17 cellular contexts compared by ENCODE assay signal in the genomic region with DNA sequence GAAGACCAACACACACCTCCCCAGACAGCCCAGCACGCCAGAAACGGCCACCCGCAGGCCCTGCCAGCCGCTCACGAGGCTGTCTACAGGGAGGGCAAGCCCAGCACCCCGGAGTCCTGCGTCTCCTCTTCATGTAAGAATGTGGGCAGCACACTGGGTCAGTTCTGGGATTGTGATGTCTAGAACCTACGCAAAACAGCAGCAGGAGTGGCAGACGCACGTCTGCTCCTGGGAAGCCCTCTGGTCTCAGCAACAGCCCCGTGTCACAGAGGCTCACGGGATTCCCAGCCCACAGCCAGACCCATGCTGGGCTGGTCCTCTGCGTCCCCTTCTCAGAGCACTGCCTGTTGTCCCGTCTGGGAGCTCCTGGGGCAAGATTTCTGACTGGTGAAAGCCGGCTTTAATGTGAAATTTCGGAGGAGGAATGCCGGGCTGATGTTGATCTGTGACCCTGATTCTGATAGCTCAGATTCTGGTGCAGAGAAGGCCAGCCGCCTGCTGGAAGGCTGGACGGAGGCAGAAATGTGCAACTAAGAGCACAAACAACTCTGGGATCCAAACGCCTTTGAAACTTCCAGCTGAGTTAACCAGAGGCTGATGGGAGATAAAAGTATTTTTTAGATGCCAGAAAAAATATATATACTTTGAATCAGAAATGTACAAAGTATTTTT. TPM values are rescaled to one million over a fixed set of nuclear protein-coding genes. Genes with fewer than 3 reads are reported as not detected.
DNase-seq lines count a peak whose midpoint lies in the region; ATAC-seq, FAIRE-seq and TF ChIP-seq lines count a peak whose summit lies in the region.
"Had no signal": no experiment of that assay in that cellular context is flagged by ENCODE, and none has a peak within 500 bp of the region (broad histone marks: within the 10 kb centered on the region; RNA-seq: fewer than 3 reads in every experiment).

No MANE protein-coding gene starts in this region.

- H3K4me2 ChIP-seq in astrocyte (ENCODE audit: low read length) = no peak overlapping the region
- H3K4me2 ChIP-seq in neuronal stem cell (ENCODE audit: insufficient read depth, low read length, poor library complexity, severe bottlenecking) = no peak overlapping the region
- H3K4me2 ChIP-seq: smooth muscle cell had no signal

- no peak overlapping the region for H3K18ac ChIP-seq in neuronal stem cell (ENCODE audit: low read length)

- H3K79me1 ChIP-seq in neuronal stem cell (ENCODE audit: low read depth, low read length) = no peaks in the 10 kb centered on the region

- H2AK5ac ChIP-seq in neuronal stem cell (ENCODE audit: low read depth, low read length) = no peak overlapping the region

- H2BK120ac ChIP-seq in neuronal stem cell (ENCODE audit: low read depth, low read length) = no peak overlapping the region

- no peak for FAIRE-seq in astrocyte (lab: Jason Lieb, UNC)
- FAIRE-seq: H54 had no signal

- H3K27ac ChIP-seq in astrocyte (ENCODE audit: low read depth, low read length) = no peak overlapping the region
- H3K27ac ChIP-seq in heart right ventricle = peak overlapping the region in 7 of 10 donors; percentile 12 to 74 (median 57)
- no peak overlapping the region for H3K27ac ChIP-seq in neuronal stem cell (replicated peaks; ENCODE audit: low read length)
- no peak overlapping the region for H3K27ac ChIP-seq in aorta (ENCODE audit: low read depth in 1 of 2, low read length in 2 of 2)
- H3K27ac ChIP-seq: WERI-Rb-1 had no signal

- H3K36me3 Mint-ChIP-seq in astrocyte (ENCODE audit: low read depth, unreplicated experiment) = peaks cover 4% of the 10 kb centered on the region
- H3K36me3 Mint-ChIP-seq: CD4-positive, CD25-positive, alpha-beta regulatory T cell had no signal

- H3K36me3 ChIP-seq in astrocyte (ENCODE audit: insufficient read depth, low read length) (no peaks in the 10 kb centered on the region), heart right ventricle (no peaks in the 10 kb centered on the region), neuronal stem cell (replicated peaks in 1 of 2; ENCODE audit: control insufficient read depth in 2 of 2, insufficient read depth in 2 of 2, low read length in 2 of 2) (peaks cover 2% of the 10 kb centered on the region in 2 donors), aorta (ENCODE audit: control insufficient read depth in 1 of 2, insufficient read depth in 2 of 2, low read length in 1 of 2) (no peaks in the 10 kb centered on the region)
- H3K36me3 ChIP-seq: WERI-Rb-1 had no signal

- H4K91ac ChIP-seq in neuronal stem cell (ENCODE audit: low read depth, low read length, poor library complexity) = no peak overlapping the region

- intact Hi-C loops in heart right ventricle (cut with DNase I) (no loop called here), aorta (cut with DNase I) (no loop called here)

- H2AFZ ChIP-seq in astrocyte (ENCODE audit: low read depth, low read length) (no peak overlapping the region), neuronal stem cell (ENCODE audit: low read length) (no peak overlapping the region)

- H2BK5ac ChIP-seq in neuronal stem cell (ENCODE audit: low read length) = no peak overlapping the region

- H3K14ac ChIP-seq in neuronal stem cell (ENCODE audit: low read length) = peak overlapping the region; percentile 25

- no peak overlapping the region for H3K4me3 Mint-ChIP-seq in astrocyte (ENCODE audit: unreplicated experiment)
- H3K4me3 Mint-ChIP-seq: activated naive CD4-positive, alpha-beta T cell treated with anti-CD3 and anti-CD28 coated beads for 36 hours; CD4-positive, CD25-positive, alpha-beta regulatory T cell; central memory CD8-positive, alpha-beta T cell had no signal

- no peak for DNase-seq in astrocyte (ENCODE audit: low read depth)
- no peak for DNase-seq in heart right ventricle
- no peak for DNase-seq in neuronal stem cell (ENCODE audit: low spot score)
- peak; percentile 40 to 72 for DNase-seq in aorta
- DNase-seq in HUDEP-2 (lab: John Stamatoyannopoulos, UW; ENCODE audit: unreplicated experiment in 76 of 76) = no peak
- DNase-seq in NCI-H1092 treated with DMSO at 0.1 percent for 48 hours (lab: John Stamatoyannopoulos, UW) = no peak
- DNase-seq in NCI-H345 (lab: John Stamatoyannopoulos, UW) = no peak
- DNase-seq: activated naive CD4-positive, alpha-beta T cell treated with anti-CD3 and anti-CD28 coated beads for 36 hours; CD4-positive, CD25-positive, alpha-beta regulatory T cell; head of caudate nucleus; NCI-H1436 treated with DMSO at 0.1 percent for 48 hours; PC-3; WERI-Rb-1 had no signal

- no peaks in the 10 kb centered on the region for H3K27me3 Mint-ChIP-seq in astrocyte (ENCODE audit: low read depth, unreplicated experiment)
- H3K27me3 Mint-ChIP-seq: CD4-positive, CD25-positive, alpha-beta regulatory T cell; central memory CD8-positive, alpha-beta T cell had no signal

- H3K4me1 Mint-ChIP-seq in astrocyte (ENCODE audit: low read depth, unreplicated experiment) = peaks cover 15% of the 10 kb centered on the region
- H3K4me1 Mint-ChIP-seq: CD4-positive, CD25-positive, alpha-beta regulatory T cell; central memory CD8-positive, alpha-beta T cell had no signal

- H3K23ac ChIP-seq in neuronal stem cell (ENCODE audit: low read depth, low read length, poor library complexity) = no peak overlapping the region

- no peak overlapping the region for H4K8ac ChIP-seq in neuronal stem cell (ENCODE audit: low read depth, low read length)

- H3K27me3 ChIP-seq in astrocyte (ENCODE audit: insufficient read depth, low read length) (no peaks in the 10 kb centered on the region), heart right ventricle (no peaks in the 10 kb centered on the region), neuronal stem cell (ENCODE audit: control insufficient read depth in 3 of 3, insufficient read depth in 3 of 3, low read depth in 1 of 3, low read length in 3 of 3) (no peaks in the 10 kb centered on the region), aorta (ENCODE audit: control insufficient read depth in 1 of 2, insufficient read depth in 2 of 2, low read length in 1 of 2) (no peaks in the 10 kb centered on the region)

- H3K27ac Mint-ChIP-seq in astrocyte (ENCODE audit: unreplicated experiment) = peak overlapping the region; percentile 66
- H3K27ac Mint-ChIP-seq: activated naive CD4-positive, alpha-beta T cell treated with anti-CD3 and anti-CD28 coated beads for 36 hours; CD4-positive, CD25-positive, alpha-beta regulatory T cell had no signal

- WGBS in heart right ventricle, 2 donors = 49 to 53% methylated on average over 20 of the region's 20 CpGs
- no CpG with 5 or more reads among the region's 20 CpGs for WGBS in neuronal stem cell (ENCODE audit: extremely low coverage in 2 of 2, insufficient read length in 2 of 2, insufficient replicate concordance in 1 of 2), 2 donors
- WGBS in aorta, 2 donors = 6 to 12% methylated on average over 20 of the region's 20 CpGs

- TF ChIP-seq CTCF in astrocyte (IDR thresholded peaks at IDR 0.05; ENCODE audit: insufficient read depth, low read depth, low read length) = no peak
- peak in 1 of 9 donors; percentile 18 for TF ChIP-seq CTCF in heart right ventricle (IDR thresholded peaks at IDR 0.05)

- no peaks in the 10 kb centered on the region for H3K4me1 ChIP-seq in astrocyte (ENCODE audit: insufficient read depth, low read length)
- peaks cover 0 to 14% (median 0%) of the 10 kb centered on the region in 9 donors for H3K4me1 ChIP-seq in heart right ventricle
- H3K4me1 ChIP-seq in neuronal stem cell (ENCODE audit: control insufficient read depth in 2 of 2, insufficient read depth in 1 of 2, low read depth in 1 of 2, low read length in 2 of 2) = peaks cover 4 to 9% of the 10 kb centered on the region in 2 donors
- no peaks in the 10 kb centered on the region for H3K4me1 ChIP-seq in aorta (ENCODE audit: control insufficient read depth in 1 of 2, insufficient read depth in 2 of 2, low read length in 2 of 2)

- H2BK12ac ChIP-seq in neuronal stem cell (ENCODE audit: low read length) = no peak overlapping the region

- no peaks in the 10 kb centered on the region for H3K79me2 ChIP-seq in astrocyte (ENCODE audit: insufficient read depth, low read length)

- H3K9me3 Mint-ChIP-seq in astrocyte (ENCODE audit: unreplicated experiment) = peaks cover 2% of the 10 kb centered on the region
- H3K9me3 Mint-ChIP-seq: activated naive CD4-positive, alpha-beta T cell treated with anti-CD3 and anti-CD28 coated beads for 36 hours; central memory CD8-positive, alpha-beta T cell had no signal

- H3K4ac ChIP-seq in neuronal stem cell (ENCODE audit: low read length) = no peak overlapping the region

- H3K9ac ChIP-seq in astrocyte (ENCODE audit: low read length) (no peak overlapping the region), neuronal stem cell (ENCODE audit: low read depth, low read length, poor library complexity) (no peak overlapping the region)

- no peaks in the 10 kb centered on the region for H4K20me1 ChIP-seq in astrocyte (ENCODE audit: insufficient read depth, low read length)

- no peak overlapping the region for H2BK15ac ChIP-seq in neuronal stem cell (ENCODE audit: low read length)

- ATAC-seq in heart right ventricle = peak in 7 of 8 donors; percentile 43 to 74 (median 58)
- peak; percentile 33 for ATAC-seq in aorta (ENCODE audit: low FRiP score)
- ATAC-seq: PC-3 had no signal

- no peaks in the 10 kb centered on the region for H3K9me3 ChIP-seq in astrocyte (ENCODE audit: insufficient read depth, low read depth, low read length)
- no peaks in the 10 kb centered on the region for H3K9me3 ChIP-seq in heart right ventricle
- no peaks in the 10 kb centered on the region for H3K9me3 ChIP-seq in neuronal stem cell (replicated peaks in 1 of 2; ENCODE audit: control insufficient read depth in 2 of 2, insufficient read depth in 1 of 2, low read depth in 1 of 2, low read length in 2 of 2)
- H3K9me3 ChIP-seq in aorta (ENCODE audit: control insufficient read depth, low read length) = no peaks in the 10 kb centered on the region

- H3K4me3 ChIP-seq in astrocyte (ENCODE audit: insufficient read depth, low read depth, low read length) (no peak overlapping the region), heart right ventricle (peak overlapping the region in 2 of 10 donors; percentile 7 to 14), neuronal stem cell (ENCODE audit: low read length in 2 of 2) (no peak overlapping the region), aorta (ENCODE audit: low read length in 2 of 2) (no peak overlapping the region)
- H3K4me3 ChIP-seq: smooth muscle cell had no signal

RNA-seq across cellular contexts. Expression of gene B3GNT7, which starts 39.6 kb away (rescaled TPM):
- total RNA-seq in astrocyte (1.2 and 1.7 TPM in 2 replicates), heart right ventricle (10 to 100 TPM in 3 of 10 donors, 1 to 10 TPM in 6, under 1 TPM in 1; 0.94 to 61.7 (median 2.7) TPM), aorta (1 to 10 TPM; 4.0 to 6.7 TPM)
- polyA plus RNA-seq in heart right ventricle (1 to 10 TPM in 1 of 2 donors, under 1 TPM in 1; 0.72 to 1.8 TPM), aorta (1 to 10 TPM in 1 of 2 donors, under 1 TPM in 1; 0.56 to 3.5 TPM)
- polyA plus RNA-seq in neuronal stem cell (2013, experiment 1 of 2) = 1.0 TPM
- polyA plus RNA-seq in neuronal stem cell (2013, experiment 2 of 2) = 0.84 TPM
- total RNA-seq: activated naive CD4-positive, alpha-beta T cell treated with anti-CD3 and anti-CD28 coated beads for 36 hours; CD4-positive, CD25-positive, alpha-beta regulatory T cell; NCI-H460 had no signal
- polyA plus RNA-seq: CD4-positive, CD25-positive, alpha-beta regulatory T cell had no signal

Comparison
In these comparisons a context has a peak if more than half of its experiments do, and no peak if none do; other contexts are left out.
1. DNase-seq: peak in aorta (2 of 2); none in astrocyte (single experiment), heart right ventricle (0 of 2), neuronal stem cell (single experiment), HUDEP-2 (0 of 76), NCI-H1092 treated with DMSO at 0.1 percent for 48 hours (single experiment) and NCI-H345 (single experiment).
2. H3K27ac ChIP-seq: peak in heart right ventricle (7 of 10); none in astrocyte (single experiment), neuronal stem cell (single experiment) and aorta (0 of 2).